8 cellular contexts compared by ENCODE assay signal in the genomic region with DNA sequence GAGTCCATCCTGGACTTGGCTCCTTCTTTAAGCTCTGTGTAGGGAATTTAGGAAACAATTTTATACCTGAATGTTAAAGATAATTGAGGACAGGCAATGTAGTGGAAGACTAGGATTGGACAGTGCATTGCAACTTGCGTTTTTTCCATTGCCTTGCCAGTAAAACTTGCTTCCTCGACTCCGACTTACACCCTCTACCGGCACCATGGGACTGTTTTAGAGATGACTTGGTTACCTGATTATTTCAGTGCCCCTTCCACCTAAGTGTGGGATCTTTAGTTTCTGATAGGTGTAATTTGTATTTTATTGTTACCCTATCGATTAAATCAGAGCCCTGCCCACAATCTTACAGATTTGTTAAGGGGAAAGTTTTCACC. TPM values are rescaled to one million over a fixed set of nuclear protein-coding genes. Genes with fewer than 3 reads are reported as not detected.
DNase-seq lines count a peak whose midpoint lies in the region; ATAC-seq and TF ChIP-seq lines count a peak whose summit lies in the region.

No MANE protein-coding gene starts in this region.

- H3K36me3 ChIP-seq in Peyer's patch (no peaks in the 10 kb centered on the region), endocrine pancreas (ENCODE audit: control insufficient read depth, insufficient read depth, low read length) (no peaks in the 10 kb centered on the region)

- H3K4me3 Mint-ChIP-seq in neural crest cell: peak overlapping the region; percentile 96

- no peaks in the 10 kb centered on the region for H3K36me3 Mint-ChIP-seq in neural crest cell (ENCODE audit: low read depth)

- H3K4me3 ChIP-seq in GM12864 (ENCODE audit: low read depth, low read length): peak overlapping the region; percentile 83
- peak overlapping the region; percentile 55 to 67 (median 64) for H3K4me3 ChIP-seq in Peyer's patch
- peak overlapping the region; percentile 95 for H3K4me3 ChIP-seq in endocrine pancreas (ENCODE audit: control insufficient read depth, insufficient read depth, low read length)

- no peak overlapping the region for H3K27ac ChIP-seq in Peyer's patch

- peak; percentile 27 for DNase-seq in Ammon's horn (ENCODE audit: low spot score)
- no peak for DNase-seq in GM12864 (ENCODE audit: low read depth)
- DNase-seq in Peyer's patch: no peak
- no peak for DNase-seq in neural crest cell (ENCODE audit: low read depth, low spot score)
- DNase-seq in CD1c-positive myeloid dendritic cell (ENCODE audit: extremely low spot score): no peak
- DNase-seq in NOMO-1 treated with dmso at 0.1 percent for 144 hours (lab: John Stamatoyannopoulos, UW; ENCODE audit: unreplicated experiment): no peak

- H3K4me1 ChIP-seq in Peyer's patch (no peaks in the 10 kb centered on the region), endocrine pancreas (ENCODE audit: control insufficient read depth, insufficient read depth, low read length) (no peaks in the 10 kb centered on the region)

- H3K9me3 ChIP-seq in Peyer's patch: no peaks in the 10 kb centered on the region
- no peaks in the 10 kb centered on the region for H3K9me3 ChIP-seq in endocrine pancreas (ENCODE audit: control insufficient read depth, low read length)

- H3K27ac Mint-ChIP-seq in neural crest cell (ENCODE audit: unreplicated experiment): peak overlapping the region; percentile 85

- TF ChIP-seq POLR2A in Peyer's patch (IDR thresholded peaks at IDR 0.05): no peak

- no peaks in the 10 kb centered on the region for H3K27me3 Mint-ChIP-seq in neural crest cell (ENCODE audit: low read depth)

- no peak for ATAC-seq in GM19351 (IDR thresholded peaks at IDR 0.05; ENCODE audit: unreplicated experiment)

- peaks cover 4% of the 10 kb centered on the region for H3K9me3 Mint-ChIP-seq in neural crest cell

- H3K27me3 ChIP-seq in Peyer's patch: no peaks in the 10 kb centered on the region
- H3K27me3 ChIP-seq in endocrine pancreas (ENCODE audit: control insufficient read depth, insufficient read depth, low read length): no peaks in the 10 kb centered on the region

- TF ChIP-seq CTCF in GM12864 (IDR thresholded peaks at IDR 0.05; ENCODE audit: low read depth, low read length, missing control alignments): no peak
- TF ChIP-seq CTCF in Peyer's patch (IDR thresholded peaks at IDR 0.05): no peak
- peak; percentile 40 for TF ChIP-seq CTCF in neural crest cell (conservative IDR thresholded peaks at IDR 0.05)

- H3K9ac ChIP-seq in endocrine pancreas (ENCODE audit: control insufficient read depth, insufficient read depth, low read length): no peak overlapping the region

- peaks cover 28% of the 10 kb centered on the region for H3K4me1 Mint-ChIP-seq in neural crest cell

RNA-seq across cellular contexts. Expression of a gene that starts 1.2 kb away (rescaled TPM):
- total RNA-seq in Peyer's patch (10 to 100 TPM in 2 of 4 donors, 1 to 10 TPM in 2; 2.6 to 43.7 (median 9.3) TPM), neural crest cell (68.6 and 71.2 TPM in 2 replicates)
